1 cellular context compared by ENCODE assay signal in the genomic region with DNA sequence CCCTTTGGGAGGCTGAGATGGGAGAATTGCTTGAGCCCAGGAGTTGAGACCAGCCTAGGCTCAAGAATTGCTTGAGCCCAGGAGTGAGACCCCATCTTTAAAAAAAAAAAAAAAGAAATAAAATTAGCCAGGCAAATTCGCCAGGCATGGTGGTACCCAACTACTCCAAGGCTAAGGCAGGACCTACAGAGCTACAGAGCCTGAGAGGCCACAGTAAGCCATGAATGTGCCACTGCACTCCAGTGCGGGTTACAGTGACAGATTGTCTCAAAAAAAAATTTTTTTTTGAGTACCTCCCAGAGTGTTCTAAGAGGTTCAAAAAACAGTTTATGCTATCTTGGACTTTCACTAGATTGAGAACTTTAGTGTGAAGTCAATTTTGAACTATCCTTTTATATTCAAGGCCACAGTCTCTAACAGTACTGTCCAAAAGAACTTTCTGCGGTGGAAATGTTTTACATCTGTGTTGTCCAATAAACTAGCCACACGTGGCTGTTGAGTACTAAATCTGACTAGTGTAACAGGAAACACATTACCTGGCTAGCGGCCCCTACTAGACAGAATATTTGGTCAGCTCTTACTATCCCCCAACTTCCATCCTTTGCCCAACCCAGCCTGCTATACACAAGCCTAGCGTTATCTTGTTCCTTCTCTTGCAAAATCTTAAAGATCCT.
TF ChIP-seq lines count a peak whose summit lies in the region.

No MANE protein-coding gene starts in this region.

TF ChIP-seq in HepG2, 621 proteins besides CTCF, POLR2A, EP300 and RAD21:
- TF ChIP-seq RBM22 (optimal IDR thresholded peaks at IDR 0.05; ENCODE audit: low read length) (peak; percentile 44), NKX3-1 (CRISPR knock-in tag; IDR thresholded peaks at IDR 0.05) (no peak), MBD4 (IDR thresholded peaks at IDR 0.05; ENCODE audit: borderline replicate concordance, low read length) (0 out of 2 replicates have a peak, but pooled peaks have one; percentile 30)
TF ChIP-seq in HepG2: peak in this region for 2.
